1 cellular context compared by ENCODE assay signal in genomic region chr4:163395758-163396157, GRCh38.
TF ChIP-seq lines count a peak whose summit lies in the region.

No MANE protein-coding gene starts in this region.

TF ChIP-seq in GM12878, 131 proteins besides CTCF, POLR2A, EP300 and RAD21:
- TF ChIP-seq NKRF (conservative IDR thresholded peaks at IDR 0.05) (no peak), YY1 (IDR thresholded peaks at IDR 0.05; ENCODE audit: low read depth, low read length) (0 out of 2 replicates have a peak, but pooled peaks have one; percentile 13)
TF ChIP-seq in GM12878: peak in this region for 1.
